Comparison of ENCODE assay signal across 27 cellular contexts in genomic region chr1:83994111-83994510, GRCh38.
"Had no signal": no experiment of that assay in that cellular context is flagged by ENCODE, and none has a peak within 500 bp of the region (broad histone marks: within the 10 kb centered on the region; RNA-seq: fewer than 3 reads in every experiment).

No MANE protein-coding gene starts in this region.

- H3K4me3 Mint-ChIP-seq: activated B cell treated with CpG ODN at 0.5 μM for 24 hours; activated CD4-positive, alpha-beta T cell treated with anti-CD3 and anti-CD28 coated beads, Interleukin-2, amount 10 ng/mL, durations not matched to agents 24 days and 14 days; activated CD8-positive, alpha-beta memory T cell treated with anti-CD3 and anti-CD28 coated beads, Interleukin-2, amount 10 ng/mL, durations not matched to agents 7 days and 5 days; activated naive CD4-positive, alpha-beta T cell treated with anti-CD3 and anti-CD28 coated beads, Interleukin-2, amount 50 U/mL, for 24 hours; activated T-cell treated with anti-CD3 and anti-CD28 coated beads, Interleukin-2, amount 50 U/mL, for 24 hours; activated T-helper 1 cell treated with anti-CD3 and anti-CD28 coated beads, Interleukin-12 subunit alpha, Interleukin-12 subunit beta, Interleukin-2, Interleukin-4 antibody, amounts not matched to agents 30 ng/mL and 10 ng/mL and 1 ng/mL, durations not matched to agents 14 hours and 24 hours and 36 hours; T-cell had no signal

- H3K9me3 Mint-ChIP-seq: activated B cell treated with CpG ODN at 0.5 μM for 24 hours; activated CD4-positive, alpha-beta T cell treated with anti-CD3 and anti-CD28 coated beads, Interleukin-2, amount 10 ng/mL, durations not matched to agents 24 days and 14 days; activated naive CD4-positive, alpha-beta T cell treated with anti-CD3 and anti-CD28 coated beads, Interleukin-2, amount 50 U/mL, for 24 hours; activated T-cell treated with anti-CD3 and anti-CD28 coated beads, Interleukin-2, amount 50 U/mL, for 24 hours; activated T-helper 1 cell treated with anti-CD3 and anti-CD28 coated beads, Interleukin-12 subunit alpha, Interleukin-12 subunit beta, Interleukin-2, Interleukin-4 antibody, amounts not matched to agents 30 ng/mL and 10 ng/mL and 1 ng/mL, durations not matched to agents 14 hours and 24 hours and 36 hours; T-cell had no signal

- H3K36me3 Mint-ChIP-seq: activated CD8-positive, alpha-beta memory T cell treated with anti-CD3 and anti-CD28 coated beads, Interleukin-2, amount 10 ng/mL, durations not matched to agents 7 days and 5 days; activated naive CD4-positive, alpha-beta T cell treated with anti-CD3 and anti-CD28 coated beads, Interleukin-2, amount 50 U/mL, for 24 hours; T-cell had no signal

- ATAC-seq: activated CD8-positive, alpha-beta memory T cell treated with anti-CD3 and anti-CD28 coated beads, Interleukin-2, amount 10 ng/mL, durations not matched to agents 7 days and 5 days; PC-3; T-cell had no signal

- DNase-seq: activated B cell treated with CpG ODN at 0.5 μM for 24 hours; activated CD4-positive, alpha-beta T cell treated with anti-CD3 and anti-CD28 coated beads for 1 hour; activated CD4-positive, alpha-beta T cell treated with anti-CD3 and anti-CD28 coated beads, Interleukin-2, amount 10 ng/mL, durations not matched to agents 24 days and 14 days; activated CD4-positive, alpha-beta T cell treated with anti-CD3 and anti-CD28 coated beads, Interleukin-2, amount 50 U/mL, for 48 hours; activated CD8-positive, alpha-beta memory T cell treated with anti-CD3 and anti-CD28 coated beads, Interleukin-2, amount 10 ng/mL, durations not matched to agents 7 days and 5 days; activated effector memory CD4-positive, alpha-beta T cell treated with Interleukin-2 at 50 U/mL for 16 hours; activated naive CD4-positive, alpha-beta T cell; activated T-cell treated with anti-CD3 and anti-CD28 coated beads, Interleukin-2, amount 50 U/mL, for 24 hours; aorta; caudate nucleus; MM.1S; NCI-H1105; NCI-H1436; NCI-H187 treated with DMSO at 0.1 percent for 48 hours; NCI-H2081 treated with DMSO at 0.1 percent for 48 hours; NCI-H2171 treated with DMSO at 0.1 percent for 48 hours; NCI-H226; NCI-H526; NCI-H82; NK-92 treated with Interleukin-12 subunit alpha and Interleukin-12 subunit beta, amount 100 ng/mL, for 24 hours; SIG-M5; T-cell; T-helper 2 cell; T1000 had no signal

- H3K27ac Mint-ChIP-seq: activated B cell treated with CpG ODN at 0.5 μM for 24 hours; activated CD4-positive, alpha-beta T cell treated with anti-CD3 and anti-CD28 coated beads, Interleukin-2, amount 10 ng/mL, durations not matched to agents 24 days and 14 days; activated CD8-positive, alpha-beta memory T cell treated with anti-CD3 and anti-CD28 coated beads, Interleukin-2, amount 10 ng/mL, durations not matched to agents 7 days and 5 days; activated naive CD4-positive, alpha-beta T cell treated with anti-CD3 and anti-CD28 coated beads, Interleukin-2, amount 50 U/mL, for 24 hours; activated T-cell treated with anti-CD3 and anti-CD28 coated beads, Interleukin-2, amount 50 U/mL, for 24 hours; activated T-helper 1 cell treated with anti-CD3 and anti-CD28 coated beads, Interleukin-12 subunit alpha, Interleukin-12 subunit beta, Interleukin-2, Interleukin-4 antibody, amounts not matched to agents 30 ng/mL and 10 ng/mL and 1 ng/mL, durations not matched to agents 14 hours and 24 hours and 36 hours; T-cell had no signal
